1 cellular context compared by ENCODE assay signal in genomic region chr11:304915-305833, GRCh38.
TF ChIP-seq lines count a peak whose summit lies in the region.

No MANE protein-coding gene starts in this region.

TF ChIP-seq in IMR-90, 13 proteins besides CTCF, POLR2A, EP300 and RAD21:
- TF ChIP-seq MAFK (IDR thresholded peaks at IDR 0.05; ENCODE audit: low read depth, low read length) = no peak
- peak; percentile 81 for TF ChIP-seq SMC3 (IDR thresholded peaks at IDR 0.05; ENCODE audit: low read depth, low read length)
